8 cellular contexts compared by ENCODE assay signal in genomic region chr12:122975790-122976647, GRCh38. TPM values are rescaled to one million over a fixed set of nuclear protein-coding genes. Genes with fewer than 3 reads are reported as not detected.
DNase-seq lines count a peak whose midpoint lies in the region; ATAC-seq, FAIRE-seq and TF ChIP-seq lines count a peak whose summit lies in the region.

No MANE protein-coding gene starts in this region.

- H2AFZ ChIP-seq in PC-3 (ENCODE audit: low read length) (peak overlapping the region; percentile 100), endothelial cell of umbilical vein (ENCODE audit: low read depth, low read length) (no peak overlapping the region)

- CTCF ChIA-PET in PC-3 (lab: Charles Lee): interaction anchor here (1.6 kb wide), 1 partner anchor 262 kb away, joined by 6 read pairs; no protein-coding TSS in a partner anchor
- CTCF ChIA-PET in endothelial cell of umbilical vein (lab: Charles Lee): interaction anchor here (0.7 to 3.9 kb wide), 6 partner anchors 10 to 262 kb away, joined by 3 to 24 read pairs (median 6); partner anchors contain the start of genes ABCB9, MPHOSPH9, MTRFR and PITPNM2

- no peaks in the 10 kb centered on the region for H3K36me3 ChIP-seq in PC-3 (ENCODE audit: low read depth, low read length)
- H3K36me3 ChIP-seq in endothelial cell of umbilical vein (ENCODE audit: control insufficient read depth in 2 of 2, extremely low read depth in 1 of 2, insufficient read depth in 2 of 2, low read length in 2 of 2): peaks cover 0 to 2% of the 10 kb centered on the region in 2 experiments
- H3K36me3 ChIP-seq in pancreas: no peaks in the 10 kb centered on the region

- no peaks in the 10 kb centered on the region for H3K9me2 ChIP-seq in PC-3 (replicated peaks; ENCODE audit: low read length)

- H3K4me1 ChIP-seq in PC-3 (ENCODE audit: insufficient read depth, low read length): peaks cover 19% of the 10 kb centered on the region
- peaks cover 18% of the 10 kb centered on the region for H3K4me1 ChIP-seq in endothelial cell of umbilical vein (ENCODE audit: control insufficient read depth, extremely low read depth, insufficient read depth, low read length)
- peaks cover 9 to 34% (median 23%) of the 10 kb centered on the region in 3 donors for H3K4me1 ChIP-seq in pancreas

- H3F3A ChIP-seq in PC-3 (ENCODE audit: low read length, unreplicated experiment): no peaks in the 10 kb centered on the region

- H3K9me3 ChIP-seq in PC-3 (ENCODE audit: low read length) (no peaks in the 10 kb centered on the region), endothelial cell of umbilical vein (replicated peaks; ENCODE audit: control insufficient read depth, insufficient read depth, low read length) (no peaks in the 10 kb centered on the region), pancreas (no peaks in the 10 kb centered on the region)

- dilution Hi-C loops in endothelial cell of umbilical vein (cut with MboI; ENCODE audit: extremely low pct_ligation_motif_present, low sequenced_read_pairs): no loop called here

- TF ChIP-seq POLR2A in endothelial cell of umbilical vein (IDR thresholded peaks at IDR 0.05; ENCODE audit: low read depth, low read length): no peak

- ATAC-seq in PC-3: no peak
- ATAC-seq in pancreas: no peak
- ATAC-seq in sciatic nerve: no peak
- ATAC-seq in GM18511 (IDR thresholded peaks at IDR 0.05; ENCODE audit: unreplicated experiment): no peak

- no peak for DNase-seq in PC-3
- peak; percentile 35 for DNase-seq in endothelial cell of umbilical vein (ENCODE audit: low read depth, low spot score)
- peak in 1 of 6 donors; percentile 70 for DNase-seq in pancreas
- no peak for DNase-seq in sciatic nerve (ENCODE audit: low spot score)
- DNase-seq in NCI-H524 (lab: John Stamatoyannopoulos, UW): no peak
- DNase-seq in GM19240 (ENCODE audit: insufficient read length, low spot score): no peak

- H3K9me1 ChIP-seq in endothelial cell of umbilical vein (replicated peaks; ENCODE audit: control insufficient read depth, extremely low read depth, insufficient read depth, low read length): no peaks in the 10 kb centered on the region

- WGBS in pancreas, 2 donors: 1 to 3% methylated on average over 8 of the region's 8 CpGs

- H3K27me3 ChIP-seq in PC-3 (ENCODE audit: low read length) (no peaks in the 10 kb centered on the region), endothelial cell of umbilical vein (ENCODE audit: control insufficient read depth in 2 of 2, insufficient read depth in 2 of 2, low read length in 2 of 2) (no peaks in the 10 kb centered on the region), pancreas (no peaks in the 10 kb centered on the region)

- H3K9ac ChIP-seq in PC-3 (ENCODE audit: low read length): peak overlapping the region; percentile 96
- peak overlapping the region; percentile 98 for H3K9ac ChIP-seq in endothelial cell of umbilical vein (replicated peaks; ENCODE audit: extremely low read depth, insufficient read depth, low read length)

- intact Hi-C loops in PC-3 (cut with micrococcal nuclease): loop anchor here (2.0 kb wide), 1 partner anchor 257 kb away; the partner anchor contains the start of genes MPHOSPH9 and MTRFR
- intact Hi-C loops in endothelial cell of umbilical vein (cut with micrococcal nuclease): loop anchor here (1.0 to 2.0 kb wide), 3 partner anchors 33 to 257 kb away; partner anchors contain the start of genes MPHOSPH9, MTRFR and PITPNM2
- intact Hi-C loops in pancreas (cut with DNase I): loop anchor here in 1 of 3 donors (10.0 kb wide), 1 partner anchor 259 kb away; the partner anchor contains the start of genes MPHOSPH9 and MTRFR
- intact Hi-C loops in sciatic nerve (cut with DNase I): no loop called here

- H4K20me1 ChIP-seq in PC-3 (ENCODE audit: low read length) (no peaks in the 10 kb centered on the region), endothelial cell of umbilical vein (replicated peaks; ENCODE audit: control insufficient read depth, extremely low read depth, insufficient read depth, low read length) (no peaks in the 10 kb centered on the region)

- H3K4me2 ChIP-seq in PC-3 (ENCODE audit: low read length): peak overlapping the region; percentile 87
- H3K4me2 ChIP-seq in endothelial cell of umbilical vein (ENCODE audit: insufficient read depth, low read length): peak overlapping the region; percentile 61

- peak overlapping the region; percentile 83 for H3K27ac ChIP-seq in PC-3 (ENCODE audit: low read length)
- H3K27ac ChIP-seq in endothelial cell of umbilical vein (ENCODE audit: insufficient read depth, low read depth, low read length): peak overlapping the region; percentile 99
- peak overlapping the region; percentile 85 to 98 (median 96) for H3K27ac ChIP-seq in pancreas

- H3K79me2 ChIP-seq in PC-3 (ENCODE audit: low read length): peaks cover 49% of the 10 kb centered on the region
- H3K79me2 ChIP-seq in endothelial cell of umbilical vein (ENCODE audit: control insufficient read depth, insufficient read depth, low read length): peaks cover 4% of the 10 kb centered on the region

- no TSS peak for BruUV-seq in PC-3 (replicated peaks; lab: Mats Ljungman, UMichigan)
- BruUV-seq in endothelial cell of umbilical vein (replicated peaks; lab: Mats Ljungman, UMichigan): no TSS peak

- no peak for TF ChIP-seq CTCF in GM12875 (IDR thresholded peaks at IDR 0.05; ENCODE audit: borderline replicate concordance, insufficient read depth, low read depth, low read length)
- no peak for TF ChIP-seq CTCF in PC-3 (conservative IDR thresholded peaks at IDR 0.05; ENCODE audit: low read depth, low read length)
- no peak for TF ChIP-seq CTCF in endothelial cell of umbilical vein (IDR thresholded peaks at IDR 0.05; ENCODE audit: extremely low read depth in 1 of 2, insufficient read depth in 1 of 2, low read depth in 1 of 2, low read length in 2 of 2)
- TF ChIP-seq CTCF in pancreas (IDR thresholded peaks at IDR 0.05): no peak

- H3K4me3 ChIP-seq in GM12875 (ENCODE audit: low read depth, low read length) (peak overlapping the region; percentile 91), PC-3 (ENCODE audit: low read length) (peak overlapping the region; percentile 96), endothelial cell of umbilical vein (replicated peaks in 1 of 3; ENCODE audit: insufficient read depth in 1 of 3, low read depth in 1 of 3, low read length in 3 of 3) (peak overlapping the region; percentile 65 to 87 (median 84)), pancreas (peak overlapping the region; percentile 61 to 84 (median 78))

- FAIRE-seq in endothelial cell of umbilical vein (lab: Jason Lieb, UNC) (no peak), pancreas (lab: Jason Lieb, UNC) (no peak)

- POLR2A ChIA-PET in PC-3 (lab: Charles Lee; ENCODE audit: unreplicated experiment): no interaction called here
- POLR2A ChIA-PET in endothelial cell of umbilical vein (lab: Charles Lee): interaction anchor here (2.8 kb wide), 1 partner anchor 257 kb away, joined by 15 read pairs; the partner anchor contains the start of genes MPHOSPH9 and MTRFR

TF ChIP-seq in endothelial cell of umbilical vein, 7 proteins besides CTCF, POLR2A, EP300 and RAD21 (continues in another document):
- TF ChIP-seq POLR2AphosphoS5 (IDR thresholded peaks at IDR 0.05; ENCODE audit: insufficient read depth, low read depth, low read length) (no peak), GATA2 (IDR thresholded peaks at IDR 0.05; ENCODE audit: insufficient read depth, insufficient read length, low read depth, low read length) (no peak), FOS (IDR thresholded peaks at IDR 0.05; ENCODE audit: borderline replicate concordance, insufficient read depth, low read length) (no peak), MYC (IDR thresholded peaks at IDR 0.05; ENCODE audit: low read depth, low read length) (no peak)
- TF ChIP-seq, protein P1, sequence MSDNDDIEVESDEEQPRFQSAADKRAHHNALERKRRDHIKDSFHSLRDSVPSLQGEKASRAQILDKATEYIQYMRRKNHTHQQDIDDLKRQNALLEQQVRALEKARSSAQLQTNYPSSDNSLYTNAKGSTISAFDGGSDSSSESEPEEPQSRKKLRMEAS (IDR thresholded peaks at IDR 0.05; ENCODE audit: insufficient read depth, insufficient read length): no peak

RNA-seq across cellular contexts. Expression of gene OGFOD2, which starts 1.0 kb away (rescaled TPM):
- total RNA-seq in PC-3 (2014; rRNA removed) (33.3 and 35.6 TPM in 2 replicates), endothelial cell of umbilical vein (17.9 and 24.1 TPM in 2 replicates), pancreas (10 to 100 TPM; 12.9 to 20.9 (median 17.2) TPM), sciatic nerve (12.8 TPM)
- polyA plus RNA-seq in endothelial cell of umbilical vein (16.8 and 24.6 TPM in 2 replicates), pancreas (10 to 100 TPM; 22.2 to 30.9 TPM)
- 10.0 and 13.4 TPM in 2 replicates for polyA plus RNA-seq in endothelial cell of umbilical vein (2011; cell fraction: cytosol; rRNA removed)
- 49.8 and 60.2 TPM in 2 replicates for polyA plus RNA-seq in endothelial cell of umbilical vein (2011; cell fraction: nucleus; rRNA removed)
- 9.3 and 14.4 TPM in 2 replicates for polyA plus RNA-seq in endothelial cell of umbilical vein (2012)
- 11.2 and 14.9 TPM in 2 replicates for polyA minus RNA-seq in endothelial cell of umbilical vein
- 12.9 TPM for polyA minus RNA-seq in endothelial cell of umbilical vein (2011; cell fraction: cytosol; rRNA and poly(A)+ RNA removed)
- 11.1 and 11.3 TPM in 2 replicates for polyA minus RNA-seq in endothelial cell of umbilical vein (2011; cell fraction: nucleus; rRNA and poly(A)+ RNA removed)

RNA-seq across cellular contexts. Expression of gene ARL6IP4, which starts 4.5 kb away (rescaled TPM):
- total RNA-seq in PC-3 (2014; rRNA removed) (363 and 486 TPM in 2 replicates), endothelial cell of umbilical vein (217 and 226 TPM in 2 replicates), pancreas (100 to 1,000 TPM in 4 of 6 donors, 10 to 100 TPM in 2; 85.3 to 129 (median 101) TPM), sciatic nerve (136 TPM)
- polyA plus RNA-seq in endothelial cell of umbilical vein (181 and 193 TPM in 2 replicates), pancreas (100 to 1,000 TPM; 281 to 296 TPM)
- 307 and 353 TPM in 2 replicates for polyA plus RNA-seq in endothelial cell of umbilical vein (2011; cell fraction: cytosol; rRNA removed)
- 254 and 309 TPM in 2 replicates for polyA plus RNA-seq in endothelial cell of umbilical vein (2011; cell fraction: nucleus; rRNA removed)
- 186 and 240 TPM in 2 replicates for polyA plus RNA-seq in endothelial cell of umbilical vein (2012)
- polyA minus RNA-seq in endothelial cell of umbilical vein: 47.9 and 49.3 TPM in 2 replicates
- polyA minus RNA-seq in endothelial cell of umbilical vein (2011; cell fraction: cytosol; rRNA and poly(A)+ RNA removed): 43.5 TPM
- 9.7 and 23.7 TPM in 2 replicates for polyA minus RNA-seq in endothelial cell of umbilical vein (2011; cell fraction: nucleus; rRNA and poly(A)+ RNA removed)

RNA-seq across cellular contexts. Expression of gene ABCB9, which starts 9.8 kb away (rescaled TPM):
- 18.4 and 20.9 TPM in 2 replicates for total RNA-seq in PC-3 (2014; rRNA removed)
- 12.0 and 16.9 TPM in 2 replicates for total RNA-seq in endothelial cell of umbilical vein
- polyA plus RNA-seq in endothelial cell of umbilical vein: 11.7 and 14.9 TPM in 2 replicates
- polyA plus RNA-seq in endothelial cell of umbilical vein (2011; cell fraction: cytosol; rRNA removed): 6.0 and 7.2 TPM in 2 replicates
- polyA plus RNA-seq in endothelial cell of umbilical vein (2011; cell fraction: nucleus; rRNA removed): 17.7 and 19.0 TPM in 2 replicates
- 5.9 and 7.8 TPM in 2 replicates for polyA plus RNA-seq in endothelial cell of umbilical vein (2012)
- polyA minus RNA-seq in endothelial cell of umbilical vein: 20.0 and 29.5 TPM in 2 replicates
- polyA minus RNA-seq in endothelial cell of umbilical vein (2011; cell fraction: cytosol; rRNA and poly(A)+ RNA removed): 5.3 TPM
- 16.0 and 19.1 TPM in 2 replicates for polyA minus RNA-seq in endothelial cell of umbilical vein (2011; cell fraction: nucleus; rRNA and poly(A)+ RNA removed)
- total RNA-seq in pancreas: 1 to 10 TPM; 1.3 to 4.8 (median 2.7) TPM
- 1 to 10 TPM; 4.9 to 6.7 TPM for polyA plus RNA-seq in pancreas
- 7.3 TPM for total RNA-seq in sciatic nerve
